10 cellular contexts compared by ENCODE assay signal in genomic region chr17:80786470-80786869, GRCh38.
A peak's percentile ranks its signal among the peaks of the same experiment; 100 is the strongest.
DNase-seq lines count a peak whose midpoint lies in the region; ATAC-seq lines count a peak whose summit lies in the region.
"Had no signal": no experiment of that assay in that cellular context is flagged by ENCODE, and none has a peak within 500 bp of the region (broad histone marks: within the 10 kb centered on the region; RNA-seq: fewer than 3 reads in every experiment).

No MANE protein-coding gene starts in this region.

- DNase-seq in NCI-H2029 (lab: John Stamatoyannopoulos, UW) (peak; percentile 58), NCI-H2029 treated with DMSO at 0.1 percent for 48 hours (lab: John Stamatoyannopoulos, UW) (no peak), NCI-H2171 (lab: John Stamatoyannopoulos, UW) (peak; percentile 70), ecto neural progenitor cell (ENCODE audit: low spot score) (peak; percentile 65), retina (peak; percentile 69), pons (ENCODE audit: low spot score) (no peak), NCI-H526 treated with DMSO at 0.1 percent for 48 hours (lab: John Stamatoyannopoulos, UW) (no peak)
- DNase-seq: COR-L47, left cardiac atrium had no signal

- ATAC-seq in HG03571 (IDR thresholded peaks at IDR 0.05; ENCODE audit: unreplicated experiment) = no peak
- ATAC-seq: left cardiac atrium had no signal

Comparison
In these comparisons a context has a peak if more than half of its experiments do, and no peak if none do; other contexts are left out.
1. DNase-seq: peak in NCI-H2029 (single experiment), NCI-H2171 (single experiment), ecto neural progenitor cell (single experiment) and retina (single experiment); none in NCI-H2029 treated with DMSO at 0.1 percent for 48 hours (single experiment), pons (single experiment) and NCI-H526 treated with DMSO at 0.1 percent for 48 hours (single experiment).